ENCODE assay signal across 17 cellular contexts in genomic region chr1:53060580-53060979, GRCh38. TPM values are rescaled to one million over a fixed set of nuclear protein-coding genes. Genes with fewer than 3 reads are reported as not detected.
DNase-seq lines count a peak whose midpoint lies in the region; ATAC-seq and TF ChIP-seq lines count a peak whose summit lies in the region.
"Had no signal": no experiment of that assay in that cellular context is flagged by ENCODE, and none has a peak within 500 bp of the region (broad histone marks: within the 10 kb centered on the region; RNA-seq: fewer than 3 reads in every experiment).

No MANE protein-coding gene starts in this region.

- H3K4me1 ChIP-seq in stomach = peaks cover 18 to 44% (median 29%) of the 10 kb centered on the region in 4 donors

- WGBS in stomach, 5 donors = 52 to 83% (median 70%) methylated on average over 1 of the region's 1 CpG

- intact Hi-C loops in stomach (cut with DNase I; ENCODE audit: low total_unique reads) = no loop called here

- peak overlapping the region; percentile 30 to 86 (median 77) for H3K27ac ChIP-seq in stomach
- H3K27ac ChIP-seq: SK-N-MC had no signal

- no peaks in the 10 kb centered on the region for H3K9me3 ChIP-seq in stomach

- no peak for TF ChIP-seq EP300 in stomach (IDR thresholded peaks at IDR 0.05)

- ATAC-seq in HG03196 (IDR thresholded peaks at IDR 0.05; ENCODE audit: unreplicated experiment) (no peak), GM21723 (IDR thresholded peaks at IDR 0.05; ENCODE audit: unreplicated experiment) (no peak)

- TF ChIP-seq CTCF in fibroblast of the aortic adventitia (IDR thresholded peaks at IDR 0.05; ENCODE audit: insufficient read depth, low read length) = no peak
- no peak for TF ChIP-seq CTCF in stomach (IDR thresholded peaks at IDR 0.05)

- TF ChIP-seq POLR2A in stomach (IDR thresholded peaks at IDR 0.05) = no peak

- H3K4me3 ChIP-seq in fibroblast of the aortic adventitia (ENCODE audit: low read depth, low read length) (no peak overlapping the region), stomach (no peak overlapping the region)

- peaks cover 0 to 30% (median 22%) of the 10 kb centered on the region in 3 donors for H3K27me3 ChIP-seq in stomach

- H3K36me3 ChIP-seq in stomach = no peaks in the 10 kb centered on the region

- DNase-seq in EL (peak; percentile 51), amniotic epithelial cell (ENCODE audit: low read depth) (peak; percentile 68), fibroblast of the aortic adventitia (ENCODE audit: low read depth) (peak; percentile 87), stomach (no peak), NCI-H1092 (lab: John Stamatoyannopoulos, UW) (no peak)
- no peak for DNase-seq in NK-92 treated with Interleukin-12 subunit alpha and Interleukin-12 subunit beta, amount 100 ng/mL, for 24 hours (lab: John Stamatoyannopoulos, UW)
- DNase-seq: activated CD4-positive, alpha-beta memory T cell treated with anti-CD3 and anti-CD28 coated beads for 36 hours; CD4-positive, alpha-beta T cell; dorsolateral prefrontal cortex; NCI-H1436 treated with DMSO at 0.1 percent for 48 hours; NCI-H345; stimulated activated CD4-positive, alpha-beta T cell treated with anti-CD3 and anti-CD28 coated beads, Interleukin-4, amount 100 ng/mL, for 4 hours had no signal

RNA-seq across cellular contexts. Expression of gene PODN, which starts 1.4 kb away (rescaled TPM):
- total RNA-seq in fibroblast of the aortic adventitia (ENCODE audit: low replicate concordance) (47.5 and 176 TPM in 2 replicates), stomach (100 to 1,000 TPM in 3 of 5 donors, 10 to 100 TPM in 2; 19.8 to 356 (median 128) TPM)
- polyA plus RNA-seq in stomach = 10 to 100 TPM in 1 of 3 donors, 1 to 10 TPM in 2; 8.3 to 18.4 (median 9.6) TPM
- total RNA-seq: activated CD4-positive, alpha-beta memory T cell treated with anti-CD3 and anti-CD28 coated beads for 36 hours; activated T-helper 1 cell treated with anti-CD3 and anti-CD28 coated beads, Interleukin-12 subunit alpha, Interleukin-12 subunit beta, Interleukin-2, Interleukin-4 antibody, amounts not matched to agents 30 ng/mL and 10 ng/mL and 1 ng/mL, durations not matched to agents 14 hours and 24 hours and 36 hours; CD4-positive, alpha-beta T cell; Daoy had no signal

Comparison
In these comparisons a context has a peak if more than half of its experiments do, and no peak if none do; other contexts are left out.
1. DNase-seq: peak in EL (single experiment), amniotic epithelial cell (single experiment) and fibroblast of the aortic adventitia (single experiment); none in stomach (single experiment), NK-92 treated with Interleukin-12 subunit alpha and Interleukin-12 subunit beta, amount 100 ng/mL, for 24 hours (single experiment) and NCI-H1092 (single experiment).